12 cellular contexts compared by ENCODE assay signal in genomic region chr20:47607208-47607613, GRCh38.
DNase-seq lines count a peak whose midpoint lies in the region; ATAC-seq and TF ChIP-seq lines count a peak whose summit lies in the region.
"Had no signal": no experiment of that assay in that cellular context is flagged by ENCODE, and none has a peak within 500 bp of the region (broad histone marks: within the 10 kb centered on the region; RNA-seq: fewer than 3 reads in every experiment).

No MANE protein-coding gene starts in this region.

- peak; percentile 34 for ATAC-seq in activated CD8-positive, alpha-beta T cell treated with anti-CD3 and anti-CD28 coated beads, Interleukin-2, amount 10 ng/mL, durations not matched to agents 7 days and 5 days
- ATAC-seq in HG03039 (IDR thresholded peaks at IDR 0.05; ENCODE audit: unreplicated experiment), result no peak

- peak overlapping the region in 5 of 11 experiments; percentile 6 to 53 (median 43); a peak in 7 of 22 replicates for H3K27ac ChIP-seq in BLaER1 treated with 17β-estradiol and CSF1 and Interleukin-3, amounts not matched to agents 10 nM and 100 nM

- no peaks in the 10 kb centered on the region for H3K9me3 Mint-ChIP-seq in activated CD8-positive, alpha-beta T cell treated with anti-CD3 and anti-CD28 coated beads, Interleukin-2, amount 10 ng/mL, durations not matched to agents 7 days and 5 days (ENCODE audit: insufficient read depth)

- H3K36me3 Mint-ChIP-seq in activated CD8-positive, alpha-beta T cell treated with anti-CD3 and anti-CD28 coated beads, Interleukin-2, amount 10 ng/mL, durations not matched to agents 7 days and 5 days (ENCODE audit: low read depth), result peaks cover 49% of the 10 kb centered on the region

- H3K36me3 ChIP-seq in BLaER1 treated with 17β-estradiol and CSF1 and Interleukin-3, amounts not matched to agents 10 nM and 100 nM, result peaks cover 9 to 32% (median 17%) of the 10 kb centered on the region in 11 experiments; a peak in 17 of 22 replicates
- H3K36me3 ChIP-seq in BE2C, result no peaks in the 10 kb centered on the region

- TF ChIP-seq CTCF in BE2C (IDR thresholded peaks at IDR 0.05; ENCODE audit: low read depth, low read length), result no peak

- no peak overlapping the region; a peak in 1 of 22 replicates for H3K9ac ChIP-seq in BLaER1 treated with 17β-estradiol and CSF1 and Interleukin-3, amounts not matched to agents 10 nM and 100 nM

- peaks cover 0 to 97% (median 13%) of the 10 kb centered on the region in 11 experiments; a peak in 12 of 22 replicates for H4K20me1 ChIP-seq in BLaER1 treated with 17β-estradiol and CSF1 and Interleukin-3, amounts not matched to agents 10 nM and 100 nM

- DNase-seq in HT1080 (ENCODE audit: low read depth) (peak; percentile 35), foreskin melanocyte (peak; percentile 15), BE2C (no peak), DMS114 treated with DMSO at 0.1 percent for 48 hours (lab: John Stamatoyannopoulos, UW; ENCODE audit: unreplicated experiment) (no peak)
- no peak for DNase-seq in activated CD8-positive, alpha-beta T cell treated with anti-CD3 and anti-CD28 coated beads, Interleukin-2, amount 10 ng/mL, durations not matched to agents 7 days and 5 days
- no peak for DNase-seq in stimulated activated CD8-positive, alpha-beta memory T cell treated with anti-CD3 and anti-CD28 coated beads, Interleukin-4, amount 100 ng/mL, for 48 hours
- DNase-seq: activated effector memory CD4-positive, alpha-beta T cell treated with Interleukin-2 at 50 U/mL for 16 hours; GDM1; glutamatergic neuron; SHP77 treated with DMSO at 0.1 percent for 48 hours had no signal

- H3K4me3 ChIP-seq in BLaER1 treated with 17β-estradiol and CSF1 and Interleukin-3, amounts not matched to agents 10 nM and 100 nM, result no peak overlapping the region
- no peak overlapping the region for H3K4me3 ChIP-seq in BE2C (ENCODE audit: low read depth, low read length)

- no peaks in the 10 kb centered on the region for H3K27me3 Mint-ChIP-seq in activated CD8-positive, alpha-beta T cell treated with anti-CD3 and anti-CD28 coated beads, Interleukin-2, amount 10 ng/mL, durations not matched to agents 7 days and 5 days (ENCODE audit: low read depth)

- CTCF ChIA-PET in activated CD8-positive, alpha-beta T cell treated with anti-CD3 and anti-CD28 coated beads, Interleukin-2, amount 10 ng/mL, durations not matched to agents 7 days and 5 days (lab: Charles Lee), result no interaction called here

- H3K4me1 Mint-ChIP-seq in activated CD8-positive, alpha-beta T cell treated with anti-CD3 and anti-CD28 coated beads, Interleukin-2, amount 10 ng/mL, durations not matched to agents 7 days and 5 days (ENCODE audit: low read depth), result peaks cover 85% of the 10 kb centered on the region

- peak overlapping the region; percentile 47 for H3K4me3 Mint-ChIP-seq in activated CD8-positive, alpha-beta T cell treated with anti-CD3 and anti-CD28 coated beads, Interleukin-2, amount 10 ng/mL, durations not matched to agents 7 days and 5 days

- peaks cover 51 to 83% (median 71%) of the 10 kb centered on the region in 10 experiments for H3K4me1 ChIP-seq in BLaER1 treated with 17β-estradiol and CSF1 and Interleukin-3, amounts not matched to agents 10 nM and 100 nM
- no peaks in the 10 kb centered on the region for H3K4me1 ChIP-seq in BE2C

- POLR2A ChIA-PET in activated CD8-positive, alpha-beta T cell treated with anti-CD3 and anti-CD28 coated beads, Interleukin-2, amount 10 ng/mL, durations not matched to agents 7 days and 5 days (lab: Charles Lee), result no interaction called here

- H3K27me3 ChIP-seq in BLaER1 treated with 17β-estradiol and CSF1 and Interleukin-3, amounts not matched to agents 10 nM and 100 nM, result no peaks in the 10 kb centered on the region
- H3K27me3 ChIP-seq in BE2C, result no peaks in the 10 kb centered on the region

- H3K27ac Mint-ChIP-seq in activated CD8-positive, alpha-beta T cell treated with anti-CD3 and anti-CD28 coated beads, Interleukin-2, amount 10 ng/mL, durations not matched to agents 7 days and 5 days, result peak overlapping the region; percentile 92

- peaks cover 0 to 13% (median 4%) of the 10 kb centered on the region in 11 experiments; a peak in 6 of 22 replicates for H3K9me3 ChIP-seq in BLaER1 treated with 17β-estradiol and CSF1 and Interleukin-3, amounts not matched to agents 10 nM and 100 nM (replicated peaks in 1 of 11)
- no peaks in the 10 kb centered on the region for H3K9me3 ChIP-seq in BE2C

- peak overlapping the region in 10 of 11 experiments; percentile 6 to 99 (median 57); a peak in 17 of 22 replicates for H3K4me2 ChIP-seq in BLaER1 treated with 17β-estradiol and CSF1 and Interleukin-3, amounts not matched to agents 10 nM and 100 nM

Comparison
In these comparisons a context has a peak if more than half of its experiments do, and no peak if none do; other contexts are left out.
1. DNase-seq: peak in HT1080 (single experiment) and foreskin melanocyte (single experiment); none in activated CD8-positive, alpha-beta T cell treated with anti-CD3 and anti-CD28 coated beads, Interleukin-2, amount 10 ng/mL, durations not matched to agents 7 days and 5 days (single experiment), BE2C (single experiment), DMS114 treated with DMSO at 0.1 percent for 48 hours (single experiment) and stimulated activated CD8-positive, alpha-beta memory T cell treated with anti-CD3 and anti-CD28 coated beads, Interleukin-4, amount 100 ng/mL, for 48 hours (single experiment).